8 cellular contexts compared by ENCODE assay signal in the genomic region with DNA sequence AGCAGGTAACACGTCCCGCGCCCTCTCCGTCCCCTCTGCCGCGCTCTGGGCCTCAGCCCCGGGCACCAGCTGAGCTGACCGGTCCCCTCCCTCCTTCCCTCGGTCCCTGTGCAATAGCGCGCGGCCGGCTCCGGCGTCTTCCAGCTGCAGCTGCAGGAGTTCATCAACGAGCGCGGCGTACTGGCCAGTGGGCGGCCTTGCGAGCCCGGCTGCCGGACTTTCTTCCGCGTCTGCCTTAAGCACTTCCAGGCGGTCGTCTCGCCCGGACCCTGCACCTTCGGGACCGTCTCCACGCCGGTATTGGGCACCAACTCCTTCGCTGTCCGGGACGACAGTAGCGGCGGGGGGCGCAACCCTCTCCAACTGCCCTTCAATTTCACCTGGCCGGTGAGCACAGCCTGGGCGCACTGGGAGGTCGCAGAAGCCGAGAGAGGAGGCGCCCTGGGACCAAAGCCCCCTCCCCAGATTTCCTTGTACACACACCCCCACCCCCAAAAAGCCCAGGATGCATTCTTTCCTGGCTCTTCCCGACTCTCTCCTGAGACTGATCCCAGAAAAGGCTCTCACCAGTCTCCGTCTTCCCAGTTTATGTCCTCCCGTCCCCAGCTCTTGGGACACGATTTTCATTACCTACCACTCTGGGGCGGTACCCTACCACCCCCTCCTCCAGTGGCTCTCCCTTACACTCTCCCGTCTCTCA. TPM values are rescaled to one million over a fixed set of nuclear protein-coding genes. Genes with fewer than 3 reads are reported as not detected.
DNase-seq lines count a peak whose midpoint lies in the region; ATAC-seq and TF ChIP-seq lines count a peak whose summit lies in the region.

No MANE protein-coding gene starts in this region.

- no peaks in the 10 kb centered on the region for H3K27me3 Mint-ChIP-seq in Caco-2 (ENCODE audit: insufficient read depth, unreplicated experiment)

- H3K27ac ChIP-seq in brain microvascular endothelial cell (no peak overlapping the region), testis (no peak overlapping the region)

- ATAC-seq in HG03521 (IDR thresholded peaks at IDR 0.05; ENCODE audit: unreplicated experiment), result no peak
- no peak for ATAC-seq in GM18873 (IDR thresholded peaks at IDR 0.05; ENCODE audit: low FRiP score, unreplicated experiment)

- DNase-seq in Caco-2, result peak; percentile 61 to 74
- DNase-seq in MG63, result peak; percentile 52
- peak; percentile 35 for DNase-seq in brain microvascular endothelial cell
- DNase-seq in kidney tubule cell (ENCODE audit: low spot score), result peak; percentile 56
- DNase-seq in testis, result peak; percentile 47
- no peak for DNase-seq in putamen (ENCODE audit: low spot score)

- no peaks in the 10 kb centered on the region for H3K9me3 Mint-ChIP-seq in Caco-2 (ENCODE audit: unreplicated experiment)

- peak overlapping the region; percentile 65 for H3K4me3 ChIP-seq in Caco-2 (ENCODE audit: low read depth, low read length)
- H3K4me3 ChIP-seq in MG63, result peak overlapping the region; percentile 24
- H3K4me3 ChIP-seq in brain microvascular endothelial cell (ENCODE audit: low read depth, low read length), result peak overlapping the region; percentile 39
- peak overlapping the region; percentile 2 to 53 for H3K4me3 ChIP-seq in testis

- peaks cover 34% of the 10 kb centered on the region for H3K4me1 ChIP-seq in Caco-2
- peaks cover 45% of the 10 kb centered on the region for H3K4me1 ChIP-seq in testis

- CTCF ChIA-PET in Caco-2 (lab: Charles Lee), result interaction anchor here (0.6 to 2.6 kb wide), 25 partner anchors 8 to 301 kb away, joined by 3 to 56 read pairs (median 7); partner anchors contain the start of genes CHAC1, CHP1, EXD1 and VPS18

- H3K9me3 ChIP-seq in Caco-2, result no peaks in the 10 kb centered on the region
- no peaks in the 10 kb centered on the region for H3K9me3 ChIP-seq in MG63
- no peaks in the 10 kb centered on the region for H3K9me3 ChIP-seq in testis

- H3K4me1 Mint-ChIP-seq in Caco-2 (ENCODE audit: low read depth, unreplicated experiment), result peaks cover 35% of the 10 kb centered on the region

- in situ Hi-C loops in brain microvascular endothelial cell (cut with HindIII; ENCODE audit: low pct_ligation_motif_present, low sequenced_read_pairs), result no loop called here

- H3K27me3 ChIP-seq in Caco-2 (replicated peaks; ENCODE audit: control insufficient read depth, insufficient read depth, low read length), result no peaks in the 10 kb centered on the region
- H3K27me3 ChIP-seq in MG63, result peaks cover 30% of the 10 kb centered on the region
- H3K27me3 ChIP-seq in brain microvascular endothelial cell (replicated peaks), result peaks cover 40% of the 10 kb centered on the region
- H3K27me3 ChIP-seq in testis, result no peaks in the 10 kb centered on the region

- POLR2A ChIA-PET in Caco-2 (lab: Charles Lee), result interaction anchor here (0.9 to 2.6 kb wide), 9 partner anchors 12 to 122 kb away, joined by 3 to 27 read pairs (median 7); partner anchors contain the start of genes CHAC1, DNAJC17, VPS18 and ZFYVE19

- 1% methylated on average over 8 to 50 of the region's 50 CpGs for WGBS in testis, 2 donors

- H3K4me3 Mint-ChIP-seq in Caco-2 (ENCODE audit: unreplicated experiment), result peak overlapping the region; percentile 84

- TF ChIP-seq CTCF in Caco-2 (IDR thresholded peaks at IDR 0.05; ENCODE audit: insufficient read depth in 1 of 2, low read depth in 1 of 2, low read length in 1 of 2, severe bottlenecking in 1 of 2, unreplicated experiment in 1 of 2), result no peak
- TF ChIP-seq CTCF in brain microvascular endothelial cell (IDR thresholded peaks at IDR 0.05; ENCODE audit: low read depth, low read length, missing control alignments), result peak; percentile 4
- TF ChIP-seq CTCF in testis (IDR thresholded peaks at IDR 0.05), result no peak

- no peaks in the 10 kb centered on the region; the same call in 1 of the 2 replicates for H3K36me3 ChIP-seq in Caco-2 (ENCODE audit: control insufficient read depth, insufficient read depth, low read length)
- no peaks in the 10 kb centered on the region for H3K36me3 ChIP-seq in MG63
- no peaks in the 10 kb centered on the region for H3K36me3 ChIP-seq in brain microvascular endothelial cell (replicated peaks)
- no peaks in the 10 kb centered on the region for H3K36me3 ChIP-seq in testis (ENCODE audit: low read depth, missing control alignments)

- H3K36me3 Mint-ChIP-seq in Caco-2 (ENCODE audit: insufficient read depth, unreplicated experiment), result peaks cover 12% of the 10 kb centered on the region

- intact Hi-C loops in Caco-2 (cut with micrococcal nuclease; ENCODE audit: unreplicated experiment), result loop anchor here (1.0 kb wide), 1 partner anchor 23 kb away; the partner anchor contains the start of gene CHAC1
- intact Hi-C loops in testis (cut with DNase I; ENCODE audit: low total_unique reads), result no loop called here

- no peak for TF ChIP-seq POLR2A in testis (IDR thresholded peaks at IDR 0.05)

- BruUV-seq in Caco-2 (replicated peaks; lab: Mats Ljungman, UMichigan), result no TSS peak

- H3K27ac Mint-ChIP-seq in Caco-2 (ENCODE audit: unreplicated experiment), result peak overlapping the region; percentile 88

RNA-seq across cellular contexts. Expression of gene DLL4, which starts 0.7 kb away (rescaled TPM):
- total RNA-seq in Caco-2 (2022) (3.4 TPM in 2 replicates), testis (1 to 10 TPM; 3.5 to 3.9 TPM)
- total RNA-seq in MG63 (2014; rRNA removed; shearing (Covaris generic); ENCODE audit: low replicate concordance), result not detected in 2 replicates
- 2.0 TPM for polyA plus RNA-seq in testis (ENCODE audit: insufficient read depth, low read depth, low replicate concordance)

RNA-seq across cellular contexts. Expression of gene CHAC1, which starts 23.4 kb away (rescaled TPM):
- total RNA-seq in Caco-2 (2022), result 54.0 and 55.8 TPM in 2 replicates
- total RNA-seq in MG63 (2014; rRNA removed; shearing (Covaris generic); ENCODE audit: low replicate concordance), result 8.8 and 18.5 TPM in 2 replicates
- total RNA-seq in testis, result 1 to 10 TPM; 2.5 to 5.9 TPM
- 1.8 TPM for polyA plus RNA-seq in testis (ENCODE audit: insufficient read depth, low read depth, low replicate concordance)

RNA-seq across cellular contexts. Expression of gene VPS18, which starts 35.6 kb away (rescaled TPM):
- total RNA-seq in Caco-2 (2022), result 27.3 and 29.3 TPM in 2 replicates
- 14.0 and 24.8 TPM in 2 replicates for total RNA-seq in MG63 (2014; rRNA removed; shearing (Covaris generic); ENCODE audit: low replicate concordance)
- total RNA-seq in testis, result 10 to 100 TPM; 25.5 to 33.4 TPM
- 16.3 TPM for polyA plus RNA-seq in testis (ENCODE audit: insufficient read depth, low read depth, low replicate concordance)

RNA-seq across cellular contexts. Expression of gene RHOV, which starts 55.8 kb away (rescaled TPM):
- total RNA-seq in Caco-2 (2022) (3.2 and 4.4 TPM in 2 replicates), testis (under 1 TPM; 0.24 to 0.50 TPM)
- 0.49 TPM in 1 of 2 replicates, not detected in the other for total RNA-seq in MG63 (2014; rRNA removed; shearing (Covaris generic); ENCODE audit: low replicate concordance)
- polyA plus RNA-seq in testis (ENCODE audit: insufficient read depth, low read depth, low replicate concordance), result 0.91 TPM
